Comparison of ENCODE assay signal across 11 cellular contexts in genomic region chr1:72557446-72558049, GRCh38.
A peak's percentile ranks its signal among the peaks of the same experiment; 100 is the strongest.
DNase-seq lines count a peak whose midpoint lies in the region; ATAC-seq and TF ChIP-seq lines count a peak whose summit lies in the region.
"Had no signal": no experiment of that assay in that cellular context is flagged by ENCODE, and none has a peak within 500 bp of the region (broad histone marks: within the 10 kb centered on the region; RNA-seq: fewer than 3 reads in every experiment).

No MANE protein-coding gene starts in this region.

- no peaks in the 10 kb centered on the region for H3K9me3 ChIP-seq in left lung
- H3K9me3 ChIP-seq: Peyer's patch had no signal

- in situ Hi-C loops in Caki2 (cut with HindIII; ENCODE audit: low pct_unique_long_range_greater_than_20kb, low sequenced_read_pairs) (no loop called here), astrocyte of the cerebellum (cut with HindIII; ENCODE audit: low sequenced_read_pairs) (no loop called here)

- POLR2A ChIA-PET in activated CD4-positive, alpha-beta T cell treated with anti-CD3 and anti-CD28 coated beads, Interleukin-2, amount 10 ng/mL, durations not matched to agents 7 days and 5 days (lab: Charles Lee), result no interaction called here

- H3K36me3 Mint-ChIP-seq in activated CD4-positive, alpha-beta T cell treated with anti-CD3 and anti-CD28 coated beads, Interleukin-2, amount 10 ng/mL, durations not matched to agents 7 days and 5 days (ENCODE audit: low read depth), result no peaks in the 10 kb centered on the region

- DNase-seq in Caki2 (ENCODE audit: low read depth) (peak; percentile 7), HuH-7 (ENCODE audit: low spot score) (peak; percentile 6), astrocyte of the cerebellum (ENCODE audit: low read depth) (no peak), left lung (no peak), cerebellar nuclear complex (lab: John Stamatoyannopoulos, UW) (no peak), KG1 (lab: John Stamatoyannopoulos, UW) (no peak)
- no peak for DNase-seq in activated CD4-positive, alpha-beta T cell treated with anti-CD3 and anti-CD28 coated beads, Interleukin-2, amount 10 ng/mL, durations not matched to agents 7 days and 5 days
- no peak for DNase-seq in activated naive CD4-positive, alpha-beta T cell treated with Interleukin-2 at 50 U/mL for 16 hours
- DNase-seq: erythroblast; Peyer's patch; stimulated activated naive CD4-positive, alpha-beta T cell treated with Interleukin-2 at 50 U/mL for 16 hours had no signal

- no peaks in the 10 kb centered on the region for H3K27me3 ChIP-seq in left lung
- H3K27me3 ChIP-seq: Peyer's patch had no signal

- no peak overlapping the region for H3K4me3 ChIP-seq in astrocyte of the cerebellum (ENCODE audit: low read depth, low read length)
- no peak overlapping the region for H3K4me3 ChIP-seq in left lung
- H3K4me3 ChIP-seq: Peyer's patch had no signal

- H3K27me3 Mint-ChIP-seq in activated CD4-positive, alpha-beta T cell treated with anti-CD3 and anti-CD28 coated beads, Interleukin-2, amount 10 ng/mL, durations not matched to agents 7 days and 5 days, result no peaks in the 10 kb centered on the region

- no peak overlapping the region for H3K27ac Mint-ChIP-seq in activated CD4-positive, alpha-beta T cell treated with anti-CD3 and anti-CD28 coated beads, Interleukin-2, amount 10 ng/mL, durations not matched to agents 7 days and 5 days

- peak; percentile 36 for ATAC-seq in left lung

- no peaks in the 10 kb centered on the region for H3K4me1 ChIP-seq in left lung
- H3K4me1 ChIP-seq: Peyer's patch had no signal

- CTCF ChIA-PET in activated CD4-positive, alpha-beta T cell treated with anti-CD3 and anti-CD28 coated beads, Interleukin-2, amount 10 ng/mL, durations not matched to agents 7 days and 5 days (lab: Charles Lee), result no interaction called here

- no peak overlapping the region for H3K27ac ChIP-seq in left lung
- H3K27ac ChIP-seq: Peyer's patch had no signal

- TF ChIP-seq CTCF in astrocyte of the cerebellum (IDR thresholded peaks at IDR 0.05; ENCODE audit: low read depth, low read length, missing control alignments) (peak; percentile 38), left lung (IDR thresholded peaks at IDR 0.05) (no peak)

- intact Hi-C loops in left lung (cut with DNase I), result no loop called here

- H3K36me3 ChIP-seq in left lung, result no peaks in the 10 kb centered on the region
- H3K36me3 ChIP-seq: Peyer's patch had no signal

- H3K4me3 Mint-ChIP-seq in activated CD4-positive, alpha-beta T cell treated with anti-CD3 and anti-CD28 coated beads, Interleukin-2, amount 10 ng/mL, durations not matched to agents 7 days and 5 days, result no peak overlapping the region

- no peaks in the 10 kb centered on the region for H3K4me1 Mint-ChIP-seq in activated CD4-positive, alpha-beta T cell treated with anti-CD3 and anti-CD28 coated beads, Interleukin-2, amount 10 ng/mL, durations not matched to agents 7 days and 5 days

- no peaks in the 10 kb centered on the region for H3K9me3 Mint-ChIP-seq in activated CD4-positive, alpha-beta T cell treated with anti-CD3 and anti-CD28 coated beads, Interleukin-2, amount 10 ng/mL, durations not matched to agents 7 days and 5 days

Comparison
In these comparisons a context has a peak if more than half of its experiments do, and no peak if none do; other contexts are left out.
1. DNase-seq: peak in Caki2 (single experiment) and HuH-7 (single experiment); none in astrocyte of the cerebellum (single experiment), left lung (0 of 2), activated CD4-positive, alpha-beta T cell treated with anti-CD3 and anti-CD28 coated beads, Interleukin-2, amount 10 ng/mL, durations not matched to agents 7 days and 5 days (single experiment), cerebellar nuclear complex (0 of 2), activated naive CD4-positive, alpha-beta T cell treated with Interleukin-2 at 50 U/mL for 16 hours (single experiment) and KG1 (single experiment).